14 cellular contexts compared by ENCODE assay signal in the genomic region with DNA sequence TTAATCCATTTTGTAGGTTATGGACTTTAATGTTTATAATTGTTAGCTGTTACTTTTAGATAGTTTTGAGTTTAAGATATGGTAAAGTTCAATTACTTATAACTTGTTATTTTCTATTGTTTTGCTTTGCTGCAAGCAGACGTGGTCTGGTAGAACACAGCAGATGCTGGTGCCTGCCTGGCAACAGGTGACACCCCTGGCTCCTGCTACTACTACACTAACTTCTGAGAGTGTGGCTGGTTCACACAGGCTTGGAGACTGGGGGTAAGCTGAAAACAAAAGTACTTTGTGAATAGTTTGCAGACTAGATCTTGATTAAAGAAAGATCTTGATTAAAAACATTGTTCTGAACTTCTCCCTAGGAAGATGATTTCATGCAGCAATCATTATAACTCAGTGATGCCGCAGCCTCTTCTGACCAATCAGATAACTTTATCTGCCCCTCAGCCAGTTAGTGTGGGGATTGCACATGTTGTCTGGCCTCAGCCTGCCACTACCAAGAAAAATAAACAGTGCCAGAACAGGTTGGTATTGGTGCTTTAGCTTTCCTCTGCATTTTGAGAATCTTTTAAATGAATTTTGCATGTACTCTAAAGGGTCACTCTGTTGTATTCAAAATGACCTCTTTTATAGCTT. TPM values are rescaled to one million over a fixed set of nuclear protein-coding genes. Genes with fewer than 3 reads are reported as not detected.
DNase-seq lines count a peak whose midpoint lies in the region; ATAC-seq, FAIRE-seq and TF ChIP-seq lines count a peak whose summit lies in the region.
"Had no signal": no experiment of that assay in that cellular context is flagged by ENCODE, and none has a peak within 500 bp of the region (broad histone marks: within the 10 kb centered on the region; RNA-seq: fewer than 3 reads in every experiment).

No MANE protein-coding gene starts in this region.

- H3K27ac ChIP-seq in psoas muscle, result no peak overlapping the region
- H3K27ac ChIP-seq: BLaER1, VCaP had no signal

- ATAC-seq in GM19438 (IDR thresholded peaks at IDR 0.05; ENCODE audit: low read depth, unreplicated experiment) (peak; percentile 87), HG02884 (IDR thresholded peaks at IDR 0.05; ENCODE audit: unreplicated experiment) (peak; percentile 98), Right ventricle myocardium superior (ENCODE audit: poor library complexity) (no peak), psoas muscle (no peak)
- ATAC-seq: activated T-helper 17 cell treated with anti-CD3 and anti-CD28 coated beads, Interleukin-2, amount 50 U/mL, for 72 hours; Right ventricle myocardium inferior had no signal

- H3K9me3 ChIP-seq in psoas muscle, result no peaks in the 10 kb centered on the region
- H3K9me3 ChIP-seq: BLaER1 had no signal

- peaks cover 9 to 85% of the 10 kb centered on the region in 2 donors for H3K36me3 ChIP-seq in psoas muscle (ENCODE audit: insufficient read depth in 1 of 2, low read depth in 1 of 2)

- intact Hi-C loops in Right ventricle myocardium superior (cut with DNase I) (no loop called here), psoas muscle (cut with DNase I) (no loop called here)

- TF ChIP-seq POLR2A in GM12892 (IDR thresholded peaks at IDR 0.05; ENCODE audit: low read depth, low read length), result no peak

- DNase-seq in GM12892 (ENCODE audit: insufficient read length), result peak; percentile 23
- peak; percentile 45 for DNase-seq in SK-MEL-5 (ENCODE audit: low read depth, low spot score)
- DNase-seq in Right ventricle myocardium superior, result no peak
- DNase-seq in pons (ENCODE audit: low spot score), result no peak
- DNase-seq in activated CD4-positive, CD25-positive, alpha-beta regulatory T cell (lab: John Stamatoyannopoulos, UW), result no peak
- no peak for DNase-seq in psoas muscle
- DNase-seq: NCI-H226 had no signal

- in situ Hi-C loops in SK-MEL-5 (cut with HindIII; ENCODE audit: low pct_unique_long_range_greater_than_20kb, low sequenced_read_pairs), result no loop called here

- no peak overlapping the region for H3K4me3 ChIP-seq in psoas muscle
- H3K4me3 ChIP-seq: BLaER1 had no signal

- TF ChIP-seq CTCF in psoas muscle (IDR thresholded peaks at IDR 0.05), result no peak

- H3K4me1 ChIP-seq in psoas muscle, result no peaks in the 10 kb centered on the region
- H3K4me1 ChIP-seq: BLaER1 had no signal

- WGBS in psoas muscle, 3 donors, result 56 to 72% (median 70%) methylated on average over 2 of the region's 2 CpGs

- no peaks in the 10 kb centered on the region for H3K27me3 ChIP-seq in psoas muscle (ENCODE audit: insufficient read depth in 3 of 3, low read length in 2 of 3)
- H3K27me3 ChIP-seq: BLaER1 had no signal

- peak; percentile 96 for FAIRE-seq in GM12892 (lab: Jason Lieb, UNC)
- FAIRE-seq: islet of Langerhans had no signal

RNA-seq across cellular contexts. Expression of gene KIAA1549L, which starts 28.3 kb away (rescaled TPM):
- polyA plus RNA-seq in GM12892 (2012; ENCODE audit: missing spikeins), result 7.4 TPM
- total RNA-seq in SK-MEL-5 (2014; rRNA removed; shearing (Covaris generic)), result 19.7 and 22.1 TPM in 2 replicates
- 26.4 and 40.5 TPM in 2 replicates for polyA plus RNA-seq in SK-MEL-5 (2015; cell fraction: cytosol; rRNA removed)
- 12.5 and 16.3 TPM in 2 replicates for polyA plus RNA-seq in SK-MEL-5 (2015; cell fraction: nucleus; rRNA removed)
- 0.05 TPM for total RNA-seq in Right ventricle myocardium superior
- total RNA-seq in psoas muscle, result under 1 TPM; 0.04 to 0.37 (median 0.20) TPM
- under 1 TPM in 2 of 3 donors, not detected in 1; 0.01 to 0.03 TPM for polyA plus RNA-seq in psoas muscle
- total RNA-seq: activated T-helper 17 cell treated with anti-CD3 and anti-CD28 coated beads, Interleukin-2, amount 50 U/mL, for 72 hours had no signal

Comparison
In these comparisons a context has a peak if more than half of its experiments do, and no peak if none do; other contexts are left out.
1. DNase-seq: peak in GM12892 (single experiment) and SK-MEL-5 (single experiment); none in Right ventricle myocardium superior (single experiment), pons (single experiment), activated CD4-positive, CD25-positive, alpha-beta regulatory T cell (0 of 4) and psoas muscle (0 of 2).
2. ATAC-seq: peak in GM19438 (single experiment) and HG02884 (single experiment); none in Right ventricle myocardium superior (single experiment) and psoas muscle (0 of 4).
3. RNA of gene KIAA1549L, which starts 28.3 kb away (total RNA-seq): 19.7 to 22.1 TPM in SK-MEL-5; 0.04 to 0.37 TPM in psoas muscle and 0.05 TPM in Right ventricle myocardium superior (single experiment); every median in the first group is over 10 times any median in the second.